18 cellular contexts compared by ENCODE assay signal in the genomic region with DNA sequence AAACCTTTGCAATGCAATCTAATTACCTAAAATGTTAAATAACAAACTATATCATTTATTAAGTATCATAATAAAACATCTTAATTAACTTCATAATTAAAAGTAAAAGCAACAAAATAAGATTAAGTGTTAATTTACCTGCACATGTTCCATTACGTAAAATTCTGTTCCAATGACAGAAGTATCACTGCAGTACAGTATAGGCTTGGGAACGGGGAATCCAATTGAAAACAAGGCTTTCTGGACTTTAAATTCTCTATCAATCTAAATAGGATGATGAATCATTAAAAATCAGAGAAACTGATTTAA. TPM values are rescaled to one million over a fixed set of nuclear protein-coding genes. Genes with fewer than 3 reads are reported as not detected.
A peak's percentile ranks its signal among the peaks of the same experiment; 100 is the strongest.
DNase-seq lines count a peak whose midpoint lies in the region; ATAC-seq and TF ChIP-seq lines count a peak whose summit lies in the region.
"Had no signal": no experiment of that assay in that cellular context is flagged by ENCODE, and none has a peak within 500 bp of the region (broad histone marks: within the 10 kb centered on the region; RNA-seq: fewer than 3 reads in every experiment).

No MANE protein-coding gene starts in this region.

- H2BK20ac ChIP-seq in H9 (ENCODE audit: low read depth, low read length, poor library complexity, severe bottlenecking): no peak overlapping the region

- H2BK5ac ChIP-seq in H9 (ENCODE audit: insufficient read length, low read length): no peak overlapping the region

- no CpG with 5 or more reads among the region's 2 CpGs for WGBS in H9 (ENCODE audit: extremely low coverage, insufficient read length, low lambda C conversion rate)

- H4K20me1 ChIP-seq in H9 (ENCODE audit: control insufficient read depth, insufficient read depth, insufficient read length): no peaks in the 10 kb centered on the region

- no peak overlapping the region for H3K27ac ChIP-seq in 22Rv1
- H3K27ac ChIP-seq in H9 (ENCODE audit: insufficient read length, low read depth, low read length): no peak overlapping the region
- H3K27ac ChIP-seq in RWPE2 (ENCODE audit: poor library complexity, severe bottlenecking): no peak overlapping the region
- H3K27ac ChIP-seq: BLaER1, SK-N-MC had no signal

- H3K27me3 ChIP-seq in H9 (ENCODE audit: insufficient read depth, low read length) (no peaks in the 10 kb centered on the region), RWPE2 (ENCODE audit: insufficient read depth, poor library complexity, severe bottlenecking) (no peaks in the 10 kb centered on the region)
- H3K27me3 ChIP-seq: BLaER1, MG63 had no signal

- no peak overlapping the region for H3K14ac ChIP-seq in H9 (ENCODE audit: insufficient read depth, low read length)

- no peaks in the 10 kb centered on the region for H3K4me1 Mint-ChIP-seq in H9
- H3K4me1 Mint-ChIP-seq in mesothelial cell of epicardium: no peaks in the 10 kb centered on the region
- H3K4me1 Mint-ChIP-seq in osteocyte (ENCODE audit: unreplicated experiment): peaks cover 6% of the 10 kb centered on the region
- H3K4me1 Mint-ChIP-seq: GM23338 had no signal

- peaks cover 37% of the 10 kb centered on the region for H3K36me3 ChIP-seq in RWPE2 (ENCODE audit: low read depth)

- no peak overlapping the region for H3K4ac ChIP-seq in H9 (ENCODE audit: low read depth, low read length)

- H2BK12ac ChIP-seq in H9 (ENCODE audit: insufficient read length, low read depth, low read length): no peak overlapping the region

- H4K8ac ChIP-seq in H9 (replicated peaks; ENCODE audit: insufficient read length, low read depth, low read length): no peak overlapping the region

- H3K79me2 ChIP-seq in H9 (ENCODE audit: insufficient read depth, low read length): no peaks in the 10 kb centered on the region

- H3K36me3 Mint-ChIP-seq in H9 (ENCODE audit: insufficient read depth in 1 of 3, low read depth in 3 of 3) (peaks cover 0 to 8% (median 4%) of the 10 kb centered on the region in 3 experiments; a peak in 2 of 7 replicates), mesothelial cell of epicardium (peaks cover 3% of the 10 kb centered on the region), osteocyte (ENCODE audit: unreplicated experiment) (peaks cover 8% of the 10 kb centered on the region)

- H3K79me1 ChIP-seq in H9 (ENCODE audit: insufficient read depth, low read depth, low read length, poor library complexity, severe bottlenecking): no peaks in the 10 kb centered on the region

- H4K5ac ChIP-seq in H9 (ENCODE audit: insufficient read length, low read depth, low read length): no peak overlapping the region

- H2AK5ac ChIP-seq in H9 (ENCODE audit: insufficient read length, low read length): no peak overlapping the region

- no peak overlapping the region for H4K91ac ChIP-seq in H9 (ENCODE audit: insufficient read length, low read depth, low read length)

- H3K4me1 ChIP-seq in H9 (ENCODE audit: insufficient read depth, low read length) (no peaks in the 10 kb centered on the region), RWPE2 (ENCODE audit: insufficient read depth, poor library complexity, severe bottlenecking) (peaks cover 31% of the 10 kb centered on the region)
- H3K4me1 ChIP-seq: BLaER1, Caco-2 had no signal

- no peak overlapping the region for H3K4me3 ChIP-seq in RWPE2 (ENCODE audit: severe bottlenecking)
- H3K4me3 ChIP-seq: BLaER1, GM23338, HAP-1, MG63, SK-N-MC had no signal

- no peak overlapping the region for H3K18ac ChIP-seq in H9 (ENCODE audit: insufficient read length, low read depth, low read length)

- H3K9me3 Mint-ChIP-seq in H9 (no peaks in the 10 kb centered on the region), mesothelial cell of epicardium (no peaks in the 10 kb centered on the region), osteocyte (ENCODE audit: unreplicated experiment) (no peaks in the 10 kb centered on the region)
- H3K9me3 Mint-ChIP-seq: CD8-positive, alpha-beta T cell; GM23338 had no signal

- no peak overlapping the region for H3T11ph ChIP-seq in H9 (ENCODE audit: low read length)

- H3K4me3 Mint-ChIP-seq in H9: no peak overlapping the region
- H3K4me3 Mint-ChIP-seq in mesothelial cell of epicardium: no peak overlapping the region
- H3K4me3 Mint-ChIP-seq in osteocyte (ENCODE audit: unreplicated experiment): no peak overlapping the region
- H3K4me3 Mint-ChIP-seq: CD8-positive, alpha-beta T cell; GM23338 had no signal

- H3K4me2 ChIP-seq in H9 (ENCODE audit: insufficient read depth, insufficient read length, low read length): no peak overlapping the region
- H3K4me2 ChIP-seq: BLaER1, GM23338 had no signal

- H3K27me3 Mint-ChIP-seq in H9 (ENCODE audit: low read depth) (no peaks in the 10 kb centered on the region), mesothelial cell of epicardium (ENCODE audit: low read depth) (no peaks in the 10 kb centered on the region), osteocyte (ENCODE audit: unreplicated experiment) (no peaks in the 10 kb centered on the region)

- H3K9me3 ChIP-seq in H9 (ENCODE audit: control insufficient read depth, low read depth, low read length): no peaks in the 10 kb centered on the region
- H3K9me3 ChIP-seq in RWPE2 (ENCODE audit: severe bottlenecking): no peaks in the 10 kb centered on the region
- H3K9me3 ChIP-seq: BLaER1, Caco-2, HAP-1 had no signal

- H3K23ac ChIP-seq in H9 (ENCODE audit: insufficient read length, low read depth, low read length): no peak overlapping the region

- no peak overlapping the region for H2BK120ac ChIP-seq in H9 (ENCODE audit: low read depth, low read length, poor library complexity, severe bottlenecking)

- no peak for ATAC-seq in RWPE2 (ENCODE audit: low read depth)

- peak; percentile 41 for TF ChIP-seq CTCF in 22Rv1 (IDR thresholded peaks at IDR 0.05)
- TF ChIP-seq CTCF in H9 (conservative IDR thresholded peaks at IDR 0.05): 0 out of 3 replicates have a peak, but pooled peaks have one; percentile 7
- peak; percentile 73 for TF ChIP-seq CTCF in RWPE2 (IDR thresholded peaks at IDR 0.05; ENCODE audit: poor library complexity, severe bottlenecking)
- peak; percentile 31 for TF ChIP-seq CTCF in mesothelial cell of epicardium (IDR thresholded peaks at IDR 0.05; ENCODE audit: unreplicated experiment)
- no peak for TF ChIP-seq CTCF in osteocyte (IDR thresholded peaks at IDR 0.05)

- H3K23me2 ChIP-seq in H9 (ENCODE audit: insufficient read length, low read depth, low read length, poor library complexity, severe bottlenecking): no peaks in the 10 kb centered on the region

- H3K56ac ChIP-seq in H9 (ENCODE audit: insufficient read length, low read depth, low read length): no peak overlapping the region

- no peak overlapping the region for H3K27ac Mint-ChIP-seq in H9
- H3K27ac Mint-ChIP-seq in mesothelial cell of epicardium: no peak overlapping the region
- no peak overlapping the region for H3K27ac Mint-ChIP-seq in osteocyte (ENCODE audit: unreplicated experiment)
- H3K27ac Mint-ChIP-seq: GM23338 had no signal

- H2AFZ ChIP-seq in H9 (ENCODE audit: low read length): no peak overlapping the region
- H2AFZ ChIP-seq: GM23338 had no signal

- DNase-seq in H9 (no peak), RWPE2 (ENCODE audit: low spot score) (no peak), mesothelial cell of epicardium (ENCODE audit: low spot score in 2 of 2, unreplicated experiment in 2 of 2) (no peak), superior temporal gyrus (ENCODE audit: extremely low spot score) (no peak), SW 1271 (lab: John Stamatoyannopoulos, UW) (no peak), osteocyte (ENCODE audit: extremely low spot score, unreplicated experiment) (no peak)
- DNase-seq in activated naive CD4-positive, alpha-beta T cell treated with anti-CD3 and anti-CD28 coated beads, Interleukin-2, amount 50 U/mL, for 16 hours: no peak
- DNase-seq: Caco-2; CD8-positive, alpha-beta T cell; GDM1; MG63; SIG-M5 had no signal

- no peak overlapping the region for H2BK15ac ChIP-seq in H9 (ENCODE audit: low read depth, low read length)

- H3K9ac ChIP-seq in H9 (ENCODE audit: extremely low read depth, insufficient read length, low read length): no peak overlapping the region
- H3K9ac ChIP-seq: BLaER1 had no signal

RNA-seq across cellular contexts. Expression of a gene that starts 17.1 kb away (rescaled TPM):
- total RNA-seq in H9 (2021) (15.6 and 18.0 TPM in 2 replicates), mesothelial cell of epicardium (20.3 to 21.8 TPM (median 21.4 TPM) in 3 replicates), osteocyte (20.7 and 22.6 TPM in 2 replicates)

RNA-seq across cellular contexts. Expression of a gene that starts 17.6 kb away (rescaled TPM):
- 37.7 and 39.2 TPM in 2 replicates for total RNA-seq in H9 (2021)
- total RNA-seq in mesothelial cell of epicardium: 37.4 to 42.2 TPM (median 37.9 TPM) in 3 replicates
- total RNA-seq in osteocyte: 28.4 and 31.2 TPM in 2 replicates

RNA-seq across cellular contexts. Expression of a gene that starts 45.4 kb away (rescaled TPM):
- total RNA-seq in H9 (2021) (not detected in 2 replicates), mesothelial cell of epicardium (0.13 TPM in 2 of 3 replicates, not detected in the other), osteocyte (0.42 and 0.64 TPM in 2 replicates)
- total RNA-seq: A172, Caco-2, GM23338 had no signal
